Comparison of ENCODE assay signal across 26 cellular contexts in genomic region chr1:74280642-74281396, GRCh38. TPM values are rescaled to one million over a fixed set of nuclear protein-coding genes. Genes with fewer than 3 reads are reported as not detected.
"Had no signal": no experiment of that assay in that cellular context is flagged by ENCODE, and none has a peak within 500 bp of the region (broad histone marks: within the 10 kb centered on the region; RNA-seq: fewer than 3 reads in every experiment).

No MANE protein-coding gene starts in this region.

- H3K4me1 ChIP-seq: esophagus squamous epithelium, pancreas, right lobe of liver, suprapubic skin, transverse colon had no signal

- H3K27ac Mint-ChIP-seq: mesothelial cell of epicardium; naive B cell; natural killer cell treated with Interleukin-12 subunit alpha and Interleukin-12 subunit beta and Interleukin-15 and Interleukin-18, amount 100 ng/mL, for 72 hours; stimulated activated naive CD8-positive, alpha-beta T cell treated with anti-CD3 and anti-CD28 coated beads, Interleukin-15, amount 100 ng/mL, for 72 hours had no signal

- H3K9me3 Mint-ChIP-seq: mesothelial cell of epicardium had no signal

- H3K9me3 ChIP-seq: esophagus squamous epithelium, mucosa of descending colon, neutrophil, pancreas, right lobe of liver, suprapubic skin, transverse colon had no signal

- H3K4me1 Mint-ChIP-seq: mesothelial cell of epicardium; naive B cell; stimulated activated naive CD8-positive, alpha-beta T cell treated with anti-CD3 and anti-CD28 coated beads, Interleukin-15, amount 100 ng/mL, for 72 hours had no signal

- DNase-seq: dermis blood vessel endothelial cell; effector memory CD4-positive, alpha-beta T cell; erythroblast; esophagus squamous epithelium; foreskin melanocyte; glutamatergic neuron; mesenchymal stem cell; mucosa of descending colon; naive B cell; pancreas; retina; right lobe of liver; small intestine; stimulated activated CD4-positive, alpha-beta T cell treated with anti-CD3 and anti-CD28 coated beads, Interleukin-15, amount 100 ng/mL, for 24 hours; stimulated activated CD4-positive, alpha-beta T cell treated with anti-CD3 and anti-CD28 coated beads, Interleukin-2, amount 100 ng/mL, for 48 hours; stimulated activated naive CD4-positive, alpha-beta T cell; stimulated activated naive CD8-positive, alpha-beta T cell treated with anti-CD3 and anti-CD28 coated beads, Interleukin-15, amount 100 ng/mL, for 72 hours; transverse colon had no signal

- H3K4me3 ChIP-seq: coronary artery, esophagus squamous epithelium, lung, mucosa of descending colon, pancreas, right lobe of liver, suprapubic skin, transverse colon had no signal

- H3K27ac ChIP-seq: coronary artery, esophagus squamous epithelium, neutrophil, pancreas, right lobe of liver, suprapubic skin, transverse colon had no signal

- H3K36me3 Mint-ChIP-seq: mesothelial cell of epicardium; naive B cell; natural killer cell treated with Interleukin-12 subunit alpha and Interleukin-12 subunit beta and Interleukin-15 and Interleukin-18, amount 100 ng/mL, for 72 hours had no signal

- H3K27me3 Mint-ChIP-seq: naive B cell; natural killer cell treated with Interleukin-12 subunit alpha and Interleukin-12 subunit beta and Interleukin-15 and Interleukin-18, amount 100 ng/mL, for 72 hours; stimulated activated naive CD8-positive, alpha-beta T cell treated with anti-CD3 and anti-CD28 coated beads, Interleukin-15, amount 100 ng/mL, for 72 hours had no signal

- H3K36me3 ChIP-seq: esophagus squamous epithelium, neutrophil, pancreas, right lobe of liver, suprapubic skin, transverse colon had no signal

- H3K4me3 Mint-ChIP-seq: mesothelial cell of epicardium; naive B cell; natural killer cell treated with Interleukin-12 subunit alpha and Interleukin-12 subunit beta and Interleukin-15 and Interleukin-18, amount 100 ng/mL, for 72 hours; neural crest cell; stimulated activated naive CD8-positive, alpha-beta T cell treated with anti-CD3 and anti-CD28 coated beads, Interleukin-15, amount 100 ng/mL, for 72 hours had no signal

- H3K27me3 ChIP-seq: esophagus squamous epithelium, neutrophil, pancreas, right lobe of liver, suprapubic skin, transverse colon had no signal

- ATAC-seq: mucosa of descending colon; pancreas; right lobe of liver; stimulated activated naive CD8-positive, alpha-beta T cell treated with anti-CD3 and anti-CD28 coated beads, Interleukin-15, amount 100 ng/mL, for 72 hours had no signal

RNA-seq across cellular contexts. Expression of gene TNNI3K, which starts 45.6 kb away (rescaled TPM):
- total RNA-seq: dermis blood vessel endothelial cell; endothelial cell of umbilical vein; lung; natural killer cell treated with Interleukin-12 subunit alpha and Interleukin-12 subunit beta and Interleukin-15 and Interleukin-18, amount 100 ng/mL, for 72 hours had no signal
